ENCODE assay signal across 9 cellular contexts in the genomic region with DNA sequence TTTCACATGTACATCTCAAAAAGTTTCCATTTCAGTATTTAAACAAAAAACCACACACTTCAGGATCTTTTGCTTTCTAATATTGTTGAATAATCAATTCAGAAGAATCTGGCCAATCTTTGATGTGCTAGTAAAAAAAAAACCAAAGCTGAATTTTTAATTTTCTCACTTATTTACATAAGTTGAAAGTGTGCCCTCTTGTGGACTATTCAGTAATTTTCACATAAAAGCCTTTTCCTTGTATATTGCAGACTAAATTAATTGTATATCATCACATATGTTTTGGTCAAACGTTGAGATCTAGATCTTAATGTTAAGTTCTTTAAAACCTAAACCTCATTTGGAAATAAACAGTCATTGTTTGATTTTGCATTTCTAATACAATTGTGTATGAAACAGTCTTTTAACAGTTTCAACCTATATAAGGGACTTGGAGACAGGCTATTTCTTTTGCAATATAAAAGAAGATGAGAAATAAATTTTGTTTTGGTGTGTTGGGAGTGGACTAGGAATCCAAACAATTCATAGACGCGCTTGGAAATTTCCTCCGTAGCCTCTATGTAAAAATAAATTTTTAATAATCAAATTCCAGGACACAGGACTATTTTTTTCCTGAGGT.
DNase-seq lines count a peak whose midpoint lies in the region; ATAC-seq, FAIRE-seq and TF ChIP-seq lines count a peak whose summit lies in the region.
"Had no signal": no experiment of that assay in that cellular context is flagged by ENCODE, and none has a peak within 500 bp of the region (broad histone marks: within the 10 kb centered on the region; RNA-seq: fewer than 3 reads in every experiment).

No MANE protein-coding gene starts in this region.

- H3K9me3 ChIP-seq in Panc1 (ENCODE audit: control insufficient read depth, insufficient read depth, low read depth, low read length) (no peaks in the 10 kb centered on the region), gastrocnemius medialis (no peaks in the 10 kb centered on the region)
- H3K9me3 ChIP-seq: SJCRH30 had no signal

- no peak for ATAC-seq in Panc1
- ATAC-seq in gastrocnemius medialis, result no peak

- FAIRE-seq in HTR-8/SVneo (lab: Jason Lieb, UNC), result no peak

- BruUV-seq in Calu3 (replicated peaks; lab: Mats Ljungman, UMichigan) (no TSS peak), Panc1 (replicated peaks; lab: Mats Ljungman, UMichigan) (no TSS peak)

- H3K27ac ChIP-seq in Panc1 (ENCODE audit: low read length), result no peak overlapping the region
- H3K27ac ChIP-seq in gastrocnemius medialis, result no peak overlapping the region
- no peak overlapping the region for H3K27ac ChIP-seq in caudate nucleus (ENCODE audit: low read depth, low read length)
- H3K27ac ChIP-seq: SJCRH30 had no signal

- in situ Hi-C loops in Panc1 (cut with HindIII; ENCODE audit: low pct_unique_long_range_greater_than_20kb, low sequenced_read_pairs), result no loop called here
- in situ Hi-C loops in gastrocnemius medialis (cut with MboI; ENCODE audit: low sequenced_read_pairs in 4 of 4), result loop anchor here in 2 of 4 donors (10.0 kb wide), 2 partner anchors 70 to 210 kb away; a partner anchor contains a TSS

- H3K36me3 ChIP-seq in Panc1 (ENCODE audit: control insufficient read depth, insufficient read depth, low read length), result no peaks in the 10 kb centered on the region
- H3K36me3 ChIP-seq in gastrocnemius medialis, result no peaks in the 10 kb centered on the region
- H3K36me3 ChIP-seq: SJCRH30 had no signal

- H3K4me1 ChIP-seq in Panc1 (ENCODE audit: control insufficient read depth, insufficient read depth, low read length) (peaks cover 19% of the 10 kb centered on the region), gastrocnemius medialis (peaks cover 40 to 44% of the 10 kb centered on the region in 2 donors)

- peaks cover 34% of the 10 kb centered on the region for H3K4me1 Mint-ChIP-seq in Calu3 (ENCODE audit: low read depth, unreplicated experiment)
- H3K4me1 Mint-ChIP-seq in activated naive CD4-positive, alpha-beta T cell treated with anti-CD3 and anti-CD28 coated beads, Interleukin-2, amount 10 ng/mL, durations not matched to agents 7 days and 5 days, result peaks cover 2% of the 10 kb centered on the region

- CTCF ChIA-PET in Calu3 (lab: Charles Lee), result interaction anchor here (0.6 to 1.0 kb wide), 6 partner anchors 66 to 205 kb away, joined by 3 to 4 read pairs (median 3); no protein-coding TSS in a partner anchor
- CTCF ChIA-PET in Panc1 (lab: Charles Lee), result interaction anchor here (0.6 to 0.8 kb wide), 2 partner anchors 210 to 324 kb away, joined by 3 read pairs; no protein-coding TSS in a partner anchor
- CTCF ChIA-PET in activated naive CD4-positive, alpha-beta T cell treated with anti-CD3 and anti-CD28 coated beads, Interleukin-2, amount 10 ng/mL, durations not matched to agents 7 days and 5 days (lab: Charles Lee), result interaction anchor here (0.9 kb wide), 1 partner anchor 74 kb away, joined by 3 read pairs; no protein-coding TSS in a partner anchor

- TF ChIP-seq POLR2A in gastrocnemius medialis (IDR thresholded peaks at IDR 0.05), result no peak

- no peaks in the 10 kb centered on the region for H3K9me3 Mint-ChIP-seq in Calu3 (ENCODE audit: low read depth, unreplicated experiment)
- H3K9me3 Mint-ChIP-seq in activated naive CD4-positive, alpha-beta T cell treated with anti-CD3 and anti-CD28 coated beads, Interleukin-2, amount 10 ng/mL, durations not matched to agents 7 days and 5 days, result no peaks in the 10 kb centered on the region

- intact Hi-C loops in Calu3 (cut with micrococcal nuclease; ENCODE audit: unreplicated experiment), result loop anchor here (1.0 to 5.0 kb wide), 3 partner anchors 47 to 202 kb away; no protein-coding TSS in a partner anchor
- intact Hi-C loops in Panc1 (cut with micrococcal nuclease; ENCODE audit: unreplicated experiment), result loop anchor here (5.0 to 10.0 kb wide), 2 partner anchors 67 to 200 kb away; a partner anchor contains a TSS
- intact Hi-C loops in gastrocnemius medialis (cut with DNase I; ENCODE audit: low total_unique reads), result loop anchor here (2.0 kb wide), 1 partner anchor 68 kb away; a partner anchor contains a TSS

- H3K27me3 ChIP-seq in Panc1 (ENCODE audit: control insufficient read depth, insufficient read depth, low read length) (no peaks in the 10 kb centered on the region), gastrocnemius medialis (no peaks in the 10 kb centered on the region)
- H3K27me3 ChIP-seq: SJCRH30 had no signal

- H3K4me3 ChIP-seq in Panc1 (ENCODE audit: low read depth in 2 of 2, low read length in 2 of 2) (no peak overlapping the region), fibroblast of pulmonary artery (replicated peaks; ENCODE audit: low read depth, low read length) (no peak overlapping the region), gastrocnemius medialis (no peak overlapping the region)
- H3K4me3 ChIP-seq: SJCRH30 had no signal

- DNase-seq in Calu3 (no peak), HTR-8/SVneo (ENCODE audit: insufficient read length, low spot score) (peak; percentile 26), Panc1 (ENCODE audit: low read depth, low spot score) (peak; percentile 41), fibroblast of pulmonary artery (ENCODE audit: low read depth) (peak; percentile 84), gastrocnemius medialis (no peak), caudate nucleus (lab: John Stamatoyannopoulos, UW) (no peak), activated T-cell treated with anti-CD3 and anti-CD28 coated beads for 4 hours (no peak)
- DNase-seq in activated naive CD4-positive, alpha-beta T cell treated with anti-CD3 and anti-CD28 coated beads, Interleukin-2, amount 10 ng/mL, durations not matched to agents 7 days and 5 days, result no peak

- POLR2A ChIA-PET in Panc1 (lab: Charles Lee), result no interaction called here

- H3K36me3 Mint-ChIP-seq in Calu3 (ENCODE audit: insufficient read depth, unreplicated experiment), result no peaks in the 10 kb centered on the region
- no peaks in the 10 kb centered on the region for H3K36me3 Mint-ChIP-seq in activated naive CD4-positive, alpha-beta T cell treated with anti-CD3 and anti-CD28 coated beads, Interleukin-2, amount 10 ng/mL, durations not matched to agents 7 days and 5 days

- no peaks in the 10 kb centered on the region for H3K27me3 Mint-ChIP-seq in Calu3 (ENCODE audit: unreplicated experiment)
- no peaks in the 10 kb centered on the region for H3K27me3 Mint-ChIP-seq in activated naive CD4-positive, alpha-beta T cell treated with anti-CD3 and anti-CD28 coated beads, Interleukin-2, amount 10 ng/mL, durations not matched to agents 7 days and 5 days

- H3K4me3 Mint-ChIP-seq in Calu3 (ENCODE audit: low read depth, unreplicated experiment), result no peak overlapping the region
- no peak overlapping the region for H3K4me3 Mint-ChIP-seq in activated naive CD4-positive, alpha-beta T cell treated with anti-CD3 and anti-CD28 coated beads, Interleukin-2, amount 10 ng/mL, durations not matched to agents 7 days and 5 days

- H3K27ac Mint-ChIP-seq in Calu3 (ENCODE audit: unreplicated experiment), result no peak overlapping the region
- no peak overlapping the region for H3K27ac Mint-ChIP-seq in activated naive CD4-positive, alpha-beta T cell treated with anti-CD3 and anti-CD28 coated beads, Interleukin-2, amount 10 ng/mL, durations not matched to agents 7 days and 5 days

- TF ChIP-seq CTCF in Calu3 (IDR thresholded peaks at IDR 0.05; ENCODE audit: unreplicated experiment) (peak; percentile 30), Panc1 (IDR thresholded peaks at IDR 0.05) (peak; percentile 64; the same call in 1 of the 2 replicates), fibroblast of pulmonary artery (IDR thresholded peaks at IDR 0.05; ENCODE audit: low read length, missing control alignments) (peak; percentile 49), gastrocnemius medialis (IDR thresholded peaks at IDR 0.05 in 4 of 5, conservative IDR thresholded peaks at IDR 0.05 in 1 of 5) (peak in 4 of 5 experiments; percentile 20 to 68 (median 38))

Comparison
In these comparisons a context has a peak if more than half of its experiments do, and no peak if none do; other contexts are left out.
1. DNase-seq: peak in HTR-8/SVneo (single experiment), Panc1 (single experiment) and fibroblast of pulmonary artery (single experiment); none in Calu3 (single experiment), gastrocnemius medialis (0 of 2), activated naive CD4-positive, alpha-beta T cell treated with anti-CD3 and anti-CD28 coated beads, Interleukin-2, amount 10 ng/mL, durations not matched to agents 7 days and 5 days (single experiment), caudate nucleus (0 of 61) and activated T-cell treated with anti-CD3 and anti-CD28 coated beads for 4 hours (single experiment).
2. Peak in every context shown above with its lines, with median percentiles within 50 percentile points of each other: CTCF ChIP-seq.